11 cellular contexts compared by ENCODE assay signal in the genomic region with DNA sequence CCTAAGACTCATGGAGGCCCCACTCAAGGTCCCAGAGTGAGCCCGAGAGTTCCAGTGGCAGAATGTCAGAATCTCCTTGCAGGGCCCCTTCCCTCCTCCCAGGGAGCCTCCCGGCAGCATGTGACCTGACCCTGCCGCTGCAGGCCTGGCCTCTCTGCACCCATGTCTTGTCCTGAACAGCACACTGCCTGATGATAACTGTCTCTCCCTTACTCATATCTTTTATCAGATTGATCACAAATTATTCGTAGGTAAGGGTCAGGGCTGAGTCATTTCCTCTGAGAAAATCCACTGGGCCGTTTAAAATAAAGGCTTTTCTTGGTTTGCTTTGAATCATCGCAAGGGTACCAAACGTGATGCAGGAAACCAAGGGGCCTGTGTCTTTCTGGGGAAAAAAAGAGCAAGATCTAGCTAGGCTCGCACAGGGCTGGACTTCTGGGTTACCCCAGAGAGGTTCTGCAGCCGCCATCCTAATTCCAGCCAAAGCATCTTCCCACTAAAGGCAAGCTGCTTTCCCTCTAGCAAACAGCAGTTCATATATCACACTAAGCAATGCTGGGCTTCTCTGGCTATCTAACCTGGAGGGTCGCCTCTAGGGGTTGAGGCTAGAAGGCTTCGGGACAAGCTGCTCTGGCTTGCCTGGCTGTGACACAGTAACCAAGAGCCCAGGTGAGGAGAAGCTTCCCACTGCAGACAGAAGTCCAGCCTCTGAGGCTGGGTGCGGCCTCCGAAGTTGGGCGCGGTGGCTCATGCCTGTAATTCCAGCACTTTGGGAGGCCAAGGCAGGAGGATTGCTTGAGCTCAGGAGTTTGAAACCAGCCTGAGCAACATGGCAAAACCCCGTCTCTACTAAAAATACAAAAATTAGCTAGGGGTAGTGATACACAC.
DNase-seq lines count a peak whose midpoint lies in the region; ATAC-seq, FAIRE-seq and TF ChIP-seq lines count a peak whose summit lies in the region.
"Had no signal": no experiment of that assay in that cellular context is flagged by ENCODE, and none has a peak within 500 bp of the region (broad histone marks: within the 10 kb centered on the region; RNA-seq: fewer than 3 reads in every experiment).

No MANE protein-coding gene starts in this region.

- H3K36me3 ChIP-seq in Panc1 (ENCODE audit: control insufficient read depth, insufficient read depth, low read length) (no peaks in the 10 kb centered on the region), endothelial cell of umbilical vein (ENCODE audit: control insufficient read depth in 2 of 2, extremely low read depth in 1 of 2, insufficient read depth in 2 of 2, low read length in 2 of 2) (peaks cover 0 to 3% of the 10 kb centered on the region in 2 experiments), colonic mucosa (no peaks in the 10 kb centered on the region)
- H3K36me3 ChIP-seq in CD8-positive, alpha-beta T cell (ENCODE audit: insufficient read depth, low read length): no peaks in the 10 kb centered on the region
- H3K36me3 ChIP-seq: ovary had no signal

- peak; percentile 31 to 46 for DNase-seq in A549 (ENCODE audit: low read depth in 1 of 2, low spot score in 1 of 2)
- no peak for DNase-seq in Panc1 (ENCODE audit: low read depth, low spot score)
- peak; percentile 62 for DNase-seq in endothelial cell of umbilical vein (ENCODE audit: low read depth, low spot score)
- no peak for DNase-seq in ureter (ENCODE audit: low spot score)
- DNase-seq in midbrain (lab: John Stamatoyannopoulos, UW): no peak
- no peak for DNase-seq in CD8-positive, alpha-beta T cell
- no peak for DNase-seq in colonic mucosa
- DNase-seq: NCI-H69, ovary had no signal

- ATAC-seq in A549 (peak; percentile 64 to 71; a peak in 5 of 6 replicates), GM18861 (IDR thresholded peaks at IDR 0.05; ENCODE audit: unreplicated experiment) (peak; percentile 49), Panc1 (peak; percentile 85)
- no peak for ATAC-seq in CD8-positive, alpha-beta T cell

- peak overlapping the region; percentile 33 to 76; a peak in 4 of 6 replicates for H3K27ac ChIP-seq in A549
- H3K27ac ChIP-seq in Panc1 (ENCODE audit: low read length): no peak overlapping the region; the same call in 1 of the 2 replicates
- peak overlapping the region; percentile 47 for H3K27ac ChIP-seq in endothelial cell of umbilical vein (ENCODE audit: insufficient read depth, low read depth, low read length)
- no peak overlapping the region for H3K27ac ChIP-seq in CD8-positive, alpha-beta T cell (ENCODE audit: low read depth, low read length)
- H3K27ac ChIP-seq in colonic mucosa: no peak overlapping the region
- H3K27ac ChIP-seq: ovary had no signal

- H3K9me3 Mint-ChIP-seq in CD8-positive, alpha-beta T cell: no peaks in the 10 kb centered on the region

- peak overlapping the region; percentile 31 for H2AFZ ChIP-seq in endothelial cell of umbilical vein (ENCODE audit: low read depth, low read length)

- H3K27me3 ChIP-seq in Panc1 (ENCODE audit: control insufficient read depth, insufficient read depth, low read length) (no peaks in the 10 kb centered on the region), endothelial cell of umbilical vein (ENCODE audit: control insufficient read depth in 2 of 2, insufficient read depth in 2 of 2, low read length in 2 of 2) (no peaks in the 10 kb centered on the region), colonic mucosa (no peaks in the 10 kb centered on the region)
- no peaks in the 10 kb centered on the region for H3K27me3 ChIP-seq in CD8-positive, alpha-beta T cell (ENCODE audit: insufficient read depth, low read length)
- H3K27me3 ChIP-seq: ovary had no signal

- dilution Hi-C loops in endothelial cell of umbilical vein (cut with MboI; ENCODE audit: extremely low pct_ligation_motif_present, low sequenced_read_pairs): no loop called here

- H3K36me3 Mint-ChIP-seq in CD8-positive, alpha-beta T cell: no peaks in the 10 kb centered on the region

- H3K27me3 Mint-ChIP-seq in CD8-positive, alpha-beta T cell (ENCODE audit: low read depth): no peaks in the 10 kb centered on the region

- WGBS in A549 (ENCODE audit: missing lambda C conversion rate): 50% methylated on average over 15 of the region's 16 CpGs

- CTCF ChIA-PET in A549 (lab: Yijun Ruan, JAX) (interaction anchor here (0.6 to 1.5 kb wide), 2 partner anchors 16 to 136 kb away, joined by 3 to 5 read pairs; no protein-coding TSS in a partner anchor), Panc1 (lab: Charles Lee) (interaction anchor here (0.6 kb wide), 1 partner anchor 168 kb away, joined by 5 read pairs; no protein-coding TSS in a partner anchor), endothelial cell of umbilical vein (lab: Charles Lee) (interaction anchor here (0.6 to 1.6 kb wide), 5 partner anchors 21 to 543 kb away, joined by 3 to 5 read pairs (median 3); no protein-coding TSS in a partner anchor)
- CTCF ChIA-PET in CD8-positive, alpha-beta T cell (lab: Charles Lee): interaction anchor here (1.2 kb wide), 1 partner anchor 10 kb away, joined by 4 read pairs; no protein-coding TSS in a partner anchor

- no peak overlapping the region for H3K27ac Mint-ChIP-seq in CD8-positive, alpha-beta T cell

- BruUV-seq in Panc1 (replicated peaks; lab: Mats Ljungman, UMichigan): no TSS peak
- BruUV-seq in endothelial cell of umbilical vein (replicated peaks; lab: Mats Ljungman, UMichigan): no TSS peak

- H3K4me2 ChIP-seq in A549: peak overlapping the region; percentile 33
- peak overlapping the region; percentile 50 for H3K4me2 ChIP-seq in endothelial cell of umbilical vein (ENCODE audit: insufficient read depth, low read length)

- intact Hi-C loops in Panc1 (cut with micrococcal nuclease; ENCODE audit: unreplicated experiment) (no loop called here), endothelial cell of umbilical vein (cut with micrococcal nuclease) (no loop called here), colonic mucosa (cut with DNase I) (no loop called here)
- intact Hi-C loops in CD8-positive, alpha-beta T cell (cut with DNase I, micrococcal nuclease): no loop called here

- no peaks in the 10 kb centered on the region for H3K9me3 ChIP-seq in A549
- H3K9me3 ChIP-seq in Panc1 (ENCODE audit: control insufficient read depth, insufficient read depth, low read depth, low read length): no peaks in the 10 kb centered on the region
- H3K9me3 ChIP-seq in endothelial cell of umbilical vein (replicated peaks; ENCODE audit: control insufficient read depth, insufficient read depth, low read length): no peaks in the 10 kb centered on the region
- H3K9me3 ChIP-seq in CD8-positive, alpha-beta T cell (ENCODE audit: low read length): no peaks in the 10 kb centered on the region
- no peaks in the 10 kb centered on the region for H3K9me3 ChIP-seq in colonic mucosa
- H3K9me3 ChIP-seq: ovary had no signal

- H3K4me3 ChIP-seq in A549: no peak overlapping the region
- no peak overlapping the region for H3K4me3 ChIP-seq in Panc1 (ENCODE audit: low read depth in 2 of 2, low read length in 2 of 2)
- no peak overlapping the region for H3K4me3 ChIP-seq in endothelial cell of umbilical vein (replicated peaks in 1 of 3; ENCODE audit: insufficient read depth in 1 of 3, low read depth in 1 of 3, low read length in 3 of 3)
- no peak overlapping the region for H3K4me3 ChIP-seq in CD8-positive, alpha-beta T cell (ENCODE audit: low read depth, low read length)
- no peak overlapping the region for H3K4me3 ChIP-seq in colonic mucosa
- H3K4me3 ChIP-seq: ovary had no signal

- TF ChIP-seq CTCF in A549 (IDR thresholded peaks at IDR 0.05): no peak
- TF ChIP-seq CTCF in Panc1 (IDR thresholded peaks at IDR 0.05): no peak
- no peak for TF ChIP-seq CTCF in endothelial cell of umbilical vein (IDR thresholded peaks at IDR 0.05; ENCODE audit: extremely low read depth in 1 of 2, insufficient read depth in 1 of 2, low read depth in 1 of 2, low read length in 2 of 2)
- TF ChIP-seq CTCF in CD8-positive, alpha-beta T cell (IDR thresholded peaks at IDR 0.05): no peak
- TF ChIP-seq CTCF in colonic mucosa (IDR thresholded peaks at IDR 0.05): no peak

- TF ChIP-seq RAD21 in A549 (conservative IDR thresholded peaks at IDR 0.05 in 1 of 2, IDR thresholded peaks at IDR 0.05 in 1 of 2): no peak

- TF ChIP-seq EP300 in A549 (IDR thresholded peaks at IDR 0.05): no peak

- no peak for TF ChIP-seq POLR2A in A549 (IDR thresholded peaks at IDR 0.05; ENCODE audit: low read length)
- no peak for TF ChIP-seq POLR2A in endothelial cell of umbilical vein (IDR thresholded peaks at IDR 0.05; ENCODE audit: low read depth, low read length)

- H3K9me1 ChIP-seq in endothelial cell of umbilical vein (replicated peaks; ENCODE audit: control insufficient read depth, extremely low read depth, insufficient read depth, low read length): no peaks in the 10 kb centered on the region

- H3K9ac ChIP-seq in endothelial cell of umbilical vein (replicated peaks; ENCODE audit: extremely low read depth, insufficient read depth, low read length): no peak overlapping the region
- H3K9ac ChIP-seq in colonic mucosa (ENCODE audit: low read depth in 2 of 2, low read length in 2 of 2): no peak overlapping the region

- no peaks in the 10 kb centered on the region for H3K4me1 Mint-ChIP-seq in CD8-positive, alpha-beta T cell (ENCODE audit: low read depth)

- FAIRE-seq in A549 (lab: Jason Lieb, UNC) (no peak), endothelial cell of umbilical vein (lab: Jason Lieb, UNC) (peak; percentile 83)
- FAIRE-seq: TTC549 had no signal

- in situ Hi-C loops in Panc1 (cut with HindIII; ENCODE audit: low pct_unique_long_range_greater_than_20kb, low sequenced_read_pairs): no loop called here

- no peak overlapping the region for H3K4me3 Mint-ChIP-seq in CD8-positive, alpha-beta T cell

- H4K20me1 ChIP-seq in endothelial cell of umbilical vein (replicated peaks; ENCODE audit: control insufficient read depth, extremely low read depth, insufficient read depth, low read length): no peaks in the 10 kb centered on the region

- POLR2A ChIA-PET in A549 (lab: Yijun Ruan, JAX): no interaction called here
- POLR2A ChIA-PET in Panc1 (lab: Charles Lee): no interaction called here
- POLR2A ChIA-PET in endothelial cell of umbilical vein (lab: Charles Lee): no interaction called here
- POLR2A ChIA-PET in CD8-positive, alpha-beta T cell (lab: Charles Lee): no interaction called here

- no peaks in the 10 kb centered on the region for H3K79me2 ChIP-seq in endothelial cell of umbilical vein (ENCODE audit: control insufficient read depth, insufficient read depth, low read length)

- H3K4me1 ChIP-seq in A549: peaks cover 18% of the 10 kb centered on the region
- H3K4me1 ChIP-seq in Panc1 (ENCODE audit: control insufficient read depth, insufficient read depth, low read length): peaks cover 16% of the 10 kb centered on the region
- H3K4me1 ChIP-seq in endothelial cell of umbilical vein (ENCODE audit: control insufficient read depth, extremely low read depth, insufficient read depth, low read length): peaks cover 30% of the 10 kb centered on the region
- H3K4me1 ChIP-seq in CD8-positive, alpha-beta T cell (ENCODE audit: insufficient read depth, low read length): no peaks in the 10 kb centered on the region
- H3K4me1 ChIP-seq in colonic mucosa: no peaks in the 10 kb centered on the region

TF ChIP-seq in A549, 52 proteins besides CTCF, POLR2A, EP300 and RAD21 (continues in another document):
- no peak for TF ChIP-seq CEBPB (IDR thresholded peaks at IDR 0.05)
- no peak for TF ChIP-seq RARB (CRISPR knock-in tag; IDR thresholded peaks at IDR 0.05)

TF ChIP-seq in endothelial cell of umbilical vein, 7 proteins besides CTCF, POLR2A, EP300 and RAD21 (continues in another document):
- no peak for TF ChIP-seq EZH2 (IDR thresholded peaks at IDR 0.05; ENCODE audit: borderline replicate concordance, low read depth, low read length, severe bottlenecking)

Comparison
In these comparisons a context has a peak if more than half of its experiments do, and no peak if none do; other contexts are left out.
1. DNase-seq: peak in A549 (2 of 2) and endothelial cell of umbilical vein (single experiment); none in Panc1 (single experiment), ureter (single experiment), midbrain (single experiment), CD8-positive, alpha-beta T cell (0 of 7) and colonic mucosa (single experiment).
2. H3K27ac ChIP-seq: peak in A549 (2 of 2) and endothelial cell of umbilical vein (single experiment); none in Panc1 (single experiment), CD8-positive, alpha-beta T cell (single experiment) and colonic mucosa (single experiment).